20 cellular contexts compared by ENCODE assay signal in the genomic region with DNA sequence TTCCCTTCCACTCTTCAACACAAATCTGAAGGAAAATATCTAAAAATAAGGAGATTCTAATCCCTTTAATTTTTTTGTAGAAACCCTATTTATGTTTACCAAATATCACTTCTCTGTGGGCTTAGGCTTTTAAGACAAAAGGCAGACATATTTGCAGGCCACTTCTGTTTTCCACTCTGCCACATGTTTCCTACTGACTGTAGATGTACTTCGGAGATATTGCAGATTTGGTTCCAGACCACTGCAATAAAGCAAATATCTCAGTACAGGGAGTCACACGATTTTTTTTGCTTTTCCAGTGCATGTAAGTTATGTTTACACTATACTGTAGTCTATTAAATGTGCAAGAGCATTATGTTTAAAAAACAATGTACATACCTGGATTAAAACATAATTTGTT.
"Had no signal": no experiment of that assay in that cellular context is flagged by ENCODE, and none has a peak within 500 bp of the region (broad histone marks: within the 10 kb centered on the region; RNA-seq: fewer than 3 reads in every experiment).

No MANE protein-coding gene starts in this region.

- H3K4me3 ChIP-seq: coronary artery, dorsolateral prefrontal cortex, gastrocnemius medialis, pancreas, psoas muscle, sigmoid colon, stomach, thoracic aorta, transverse colon had no signal

- H3K4me1 ChIP-seq: gastrocnemius medialis, pancreas, psoas muscle, sigmoid colon, stomach, transverse colon had no signal

- H3K27ac ChIP-seq: coronary artery, dorsolateral prefrontal cortex, gastrocnemius medialis, pancreas, psoas muscle, sigmoid colon, stomach, thoracic aorta, transverse colon had no signal

- ATAC-seq: esophagus mucosa, gastrocnemius medialis, pancreas, psoas muscle had no signal

- H3K9me3 ChIP-seq: gastrocnemius medialis, pancreas, psoas muscle, sigmoid colon, stomach, thoracic aorta, transverse colon had no signal

- H3K27me3 ChIP-seq: dorsolateral prefrontal cortex, gastrocnemius medialis, pancreas, sigmoid colon, stomach, transverse colon had no signal

- DNase-seq: dorsolateral prefrontal cortex; effector CD8-positive, alpha-beta T cell; gastrocnemius medialis; immature natural killer cell; mesendoderm; naive B cell; occipital lobe; pancreas; psoas muscle; retina; sigmoid colon; small intestine; stimulated activated CD4-positive, alpha-beta T cell treated with anti-CD3 and anti-CD28 coated beads, Interleukin-12 subunit alpha, Interleukin-12 subunit beta, amount 100 ng/mL, for 4 hours; stimulated activated naive CD4-positive, alpha-beta T cell; stomach; substantia nigra; transverse colon had no signal

- H3K36me3 ChIP-seq: gastrocnemius medialis, pancreas, sigmoid colon, stomach, thoracic aorta, transverse colon had no signal
